ENCODE assay signal across 30 cellular contexts in genomic region chr18:60753753-60754152, GRCh38.
"Had no signal": no experiment of that assay in that cellular context is flagged by ENCODE, and none has a peak within 500 bp of the region (broad histone marks: within the 10 kb centered on the region; RNA-seq: fewer than 3 reads in every experiment).

No MANE protein-coding gene starts in this region.

- H3K27me3 ChIP-seq: adrenal gland, body of pancreas, colonic mucosa, dorsolateral prefrontal cortex, esophagus muscularis mucosa, foreskin keratinocyte, gastrocnemius medialis had no signal

- H3K36me3 ChIP-seq: adrenal gland, colonic mucosa, esophagus muscularis mucosa, gastrocnemius medialis, WERI-Rb-1 had no signal

- H3K9me3 ChIP-seq: adrenal gland, body of pancreas, colonic mucosa, esophagus muscularis mucosa, gastrocnemius medialis had no signal

- DNase-seq: activated B cell treated with CpG ODN at 0.5 μM for 24 hours; activated CD4-positive, alpha-beta T cell treated with anti-CD3 and anti-CD28 coated beads for 48 hours; activated CD4-positive, alpha-beta T cell treated with anti-CD3 and anti-CD28 coated beads, Interleukin-2, amount 50 U/mL, for 1 hour; activated CD4-positive, alpha-beta T cell treated with anti-CD3 and anti-CD28 coated beads, Interleukin-2, amount 50 U/mL, for 48 hours; activated CD8-positive, alpha-beta memory T cell treated with anti-CD3 and anti-CD28 coated beads for 24 hours; activated CD8-positive, alpha-beta T cell treated with anti-CD3 and anti-CD28 coated beads for 36 hours; activated effector memory CD4-positive, alpha-beta T cell treated with anti-CD3 and anti-CD28 coated beads, Interleukin-2, amount 50 U/mL, for 16 hours; activated naive CD4-positive, alpha-beta T cell treated with anti-CD3 and anti-CD28 coated beads for 36 hours; activated naive CD8-positive, alpha-beta T cell treated with anti-CD3 and anti-CD28 coated beads for 36 hours; activated naive CD8-positive, alpha-beta T cell treated with anti-CD3 and anti-CD28 coated beads, Interleukin-2, amount 50 U/mL, for 24 hours; activated T-cell treated with anti-CD3 and anti-CD28 coated beads, Interleukin-2, amount 50 U/mL, for 4 hours; adrenal gland; amygdala; aorta; body of pancreas; central memory CD4-positive, alpha-beta T cell; cerebellar nuclear complex; colonic mucosa; dorsolateral prefrontal cortex; effector memory CD4-positive, alpha-beta T cell; endodermal cell; erythroblast; foreskin keratinocyte; gastrocnemius medialis; SW 1271; T-cell; T-helper 9 cell; WERI-Rb-1 had no signal

- H3K4me3 ChIP-seq: adrenal gland, body of pancreas, colonic mucosa, dorsolateral prefrontal cortex, esophagus muscularis mucosa, gastrocnemius medialis had no signal

- H3K27ac ChIP-seq: adrenal gland, body of pancreas, colonic mucosa, dorsolateral prefrontal cortex, esophagus muscularis mucosa, foreskin keratinocyte, WERI-Rb-1 had no signal

- H3K4me1 ChIP-seq: adrenal gland, body of pancreas, colonic mucosa, esophagus muscularis mucosa, foreskin keratinocyte, gastrocnemius medialis had no signal

- ATAC-seq: activated CD4-positive, CD25-positive, alpha-beta regulatory T cell treated with anti-CD3 and anti-CD28 coated beads, Interleukin-2, amount 50 U/mL, for 24 hours; activated CD8-positive, alpha-beta T cell treated with anti-CD3 and anti-CD28 coated beads for 36 hours; activated naive CD8-positive, alpha-beta T cell treated with anti-CD3 and anti-CD28 coated beads, Interleukin-2, amount 50 U/mL, for 24 hours; activated T-cell treated with anti-CD3 and anti-CD28 coated beads, Interleukin-2, amount 50 U/mL, for 4 hours; body of pancreas; foreskin keratinocyte; gastrocnemius medialis; T-cell had no signal
